Comparison of ENCODE assay signal across 1 cellular context in the genomic region with DNA sequence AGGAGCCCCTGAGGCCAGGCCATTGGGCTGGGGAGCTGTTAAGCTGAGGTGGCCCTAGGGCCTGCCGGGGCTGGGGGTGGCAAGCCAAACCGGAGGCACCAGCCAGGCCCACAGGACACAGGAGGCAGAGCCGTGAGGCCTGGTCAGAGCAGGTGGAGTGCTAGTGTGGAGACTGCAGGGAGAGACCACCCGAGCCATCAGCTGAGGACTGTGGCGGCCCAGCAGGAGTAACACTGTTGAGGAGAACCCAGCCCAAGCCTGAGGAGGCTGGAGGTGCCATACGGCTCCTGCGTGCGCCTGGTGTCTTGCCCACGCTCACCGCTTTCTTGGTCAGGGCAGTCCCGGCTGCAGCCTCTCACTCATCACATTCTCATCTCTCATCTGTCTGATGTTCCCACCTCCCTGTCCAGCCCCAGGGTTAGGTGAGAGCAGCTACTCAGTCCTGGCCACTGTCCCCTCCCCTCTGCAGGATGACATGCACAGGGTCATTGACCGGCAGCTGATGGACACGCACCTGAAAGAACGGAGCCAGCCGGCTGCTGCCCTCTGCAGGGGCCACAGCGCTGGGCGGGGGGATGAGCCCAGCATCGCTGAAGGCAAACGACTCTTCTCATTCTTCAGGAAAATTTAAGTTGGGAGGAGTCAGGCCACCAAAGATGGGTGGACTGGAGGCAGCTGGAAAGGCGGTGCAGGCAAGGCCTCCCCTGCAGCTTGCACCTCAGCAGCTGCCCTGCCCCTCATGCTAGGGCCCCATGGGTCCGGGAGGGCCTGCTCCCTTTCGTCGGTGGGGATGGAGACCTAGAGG.
TF ChIP-seq lines count a peak whose summit lies in the region.

No MANE protein-coding gene starts in this region.

TF ChIP-seq in WTC11, 78 proteins besides CTCF, POLR2A, EP300 and RAD21 (continued from another document):
- TF ChIP-seq, protein P1, sequence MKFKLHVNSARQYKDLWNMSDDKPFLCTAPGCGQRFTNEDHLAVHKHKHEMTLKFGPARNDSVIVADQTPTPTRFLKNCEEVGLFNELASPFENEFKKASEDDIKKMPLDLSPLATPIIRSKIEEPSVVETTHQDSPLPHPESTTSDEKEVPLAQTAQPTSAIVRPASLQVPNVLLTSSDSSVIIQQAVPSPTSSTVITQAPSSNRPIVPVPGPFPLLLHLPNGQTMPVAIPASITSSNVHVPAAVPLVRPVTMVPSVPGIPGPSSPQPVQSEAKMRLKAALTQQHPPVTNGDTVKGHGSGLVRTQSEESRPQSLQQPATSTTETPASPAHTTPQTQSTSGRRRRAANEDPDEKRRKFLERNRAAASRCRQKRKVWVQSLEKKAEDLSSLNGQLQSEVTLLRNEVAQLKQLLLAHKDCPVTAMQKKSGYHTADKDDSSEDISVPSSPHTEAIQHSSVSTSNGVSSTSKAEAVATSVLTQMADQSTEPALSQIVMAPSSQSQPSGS (CRISPR knock-in tag; IDR thresholded peaks at IDR 0.05; ENCODE audit: borderline replicate concordance, low read depth), result no peak
- TF ChIP-seq, protein P2, sequence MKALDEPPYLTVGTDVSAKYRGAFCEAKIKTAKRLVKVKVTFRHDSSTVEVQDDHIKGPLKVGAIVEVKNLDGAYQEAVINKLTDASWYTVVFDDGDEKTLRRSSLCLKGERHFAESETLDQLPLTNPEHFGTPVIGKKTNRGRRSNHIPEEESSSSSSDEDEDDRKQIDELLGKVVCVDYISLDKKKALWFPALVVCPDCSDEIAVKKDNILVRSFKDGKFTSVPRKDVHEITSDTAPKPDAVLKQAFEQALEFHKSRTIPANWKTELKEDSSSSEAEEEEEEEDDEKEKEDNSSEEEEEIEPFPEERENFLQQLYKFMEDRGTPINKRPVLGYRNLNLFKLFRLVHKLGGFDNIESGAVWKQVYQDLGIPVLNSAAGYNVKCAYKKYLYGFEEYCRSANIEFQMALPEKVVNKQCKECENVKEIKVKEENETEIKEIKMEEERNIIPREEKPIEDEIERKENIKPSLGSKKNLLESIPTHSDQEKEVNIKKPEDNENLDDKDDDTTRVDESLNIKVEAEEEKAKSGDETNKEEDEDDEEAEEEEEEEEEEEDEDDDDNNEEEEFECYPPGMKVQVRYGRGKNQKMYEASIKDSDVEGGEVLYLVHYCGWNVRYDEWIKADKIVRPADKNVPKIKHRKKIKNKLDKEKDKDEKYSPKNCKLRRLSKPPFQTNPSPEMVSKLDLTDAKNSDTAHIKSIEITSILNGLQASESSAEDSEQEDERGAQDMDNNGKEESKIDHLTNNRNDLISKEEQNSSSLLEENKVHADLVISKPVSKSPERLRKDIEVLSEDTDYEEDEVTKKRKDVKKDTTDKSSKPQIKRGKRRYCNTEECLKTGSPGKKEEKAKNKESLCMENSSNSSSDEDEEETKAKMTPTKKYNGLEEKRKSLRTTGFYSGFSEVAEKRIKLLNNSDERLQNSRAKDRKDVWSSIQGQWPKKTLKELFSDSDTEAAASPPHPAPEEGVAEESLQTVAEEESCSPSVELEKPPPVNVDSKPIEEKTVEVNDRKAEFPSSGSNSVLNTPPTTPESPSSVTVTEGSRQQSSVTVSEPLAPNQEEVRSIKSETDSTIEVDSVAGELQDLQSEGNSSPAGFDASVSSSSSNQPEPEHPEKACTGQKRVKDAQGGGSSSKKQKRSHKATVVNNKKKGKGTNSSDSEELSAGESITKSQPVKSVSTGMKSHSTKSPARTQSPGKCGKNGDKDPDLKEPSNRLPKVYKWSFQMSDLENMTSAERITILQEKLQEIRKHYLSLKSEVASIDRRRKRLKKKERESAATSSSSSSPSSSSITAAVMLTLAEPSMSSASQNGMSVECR (CRISPR knock-in tag; IDR thresholded peaks at IDR 0.05; ENCODE audit: borderline replicate concordance), result no peak
- TF ChIP-seq CREB1 (CRISPR knock-in tag; IDR thresholded peaks at IDR 0.05) (0 out of 2 replicates have a peak, but pooled peaks have one; percentile 19), GRHL2 (CRISPR knock-in tag; IDR thresholded peaks at IDR 0.05; ENCODE audit: insufficient replicate concordance, severe bottlenecking) (no peak)
